In genomic region chr1:200738733-200739498, GRCh38 we compare ENCODE assay signal across 8 cellular contexts. TPM values are rescaled to one million over a fixed set of nuclear protein-coding genes. Genes with fewer than 3 reads are reported as not detected.
DNase-seq lines count a peak whose midpoint lies in the region; ATAC-seq and TF ChIP-seq lines count a peak whose summit lies in the region.

Gene CAMSAP2 (plus strand): TSS chr1:200738893. CDS start chr1:200739828, 935 bp downstream.

- no peaks in the 10 kb centered on the region for H3F3A ChIP-seq in OCI-LY1 (ENCODE audit: insufficient read depth, low read length)

- POLR2A ChIA-PET in BJ (lab: Charles Lee) = interaction anchor here (0.9 kb wide), 1 partner anchor 69 kb away, joined by 3 read pairs; no protein-coding TSS in a partner anchor

- H3K79me2 ChIP-seq in OCI-LY1 (ENCODE audit: insufficient read depth, low read length) = no peaks in the 10 kb centered on the region

- H3K9me3 ChIP-seq in OCI-LY1 (ENCODE audit: low read length) (no peaks in the 10 kb centered on the region), mononuclear cell (ENCODE audit: low read depth, low read length) (no peaks in the 10 kb centered on the region)

- peak; percentile 40 for ATAC-seq in GM19328 (IDR thresholded peaks at IDR 0.05; ENCODE audit: unreplicated experiment)

- H3K9me2 ChIP-seq in OCI-LY1 (ENCODE audit: low read depth, low read length) = no peaks in the 10 kb centered on the region

- no peaks in the 10 kb centered on the region for H3K36me3 ChIP-seq in BJ (ENCODE audit: control insufficient read depth, insufficient read depth, low read length)
- H3K36me3 ChIP-seq in OCI-LY1 (ENCODE audit: insufficient read depth, low read length) = no peaks in the 10 kb centered on the region

- peak; percentile 35 for DNase-seq in BJ (ENCODE audit: low read depth)
- peak; percentile 99 for DNase-seq in HK-2 (ENCODE audit: unreplicated experiment)
- DNase-seq in activated T-cell treated with anti-CD3 and anti-CD28 coated beads for 48 hours (ENCODE audit: low read depth) = peak; percentile 52
- peak; percentile 87 for DNase-seq in epithelial cell of esophagus (ENCODE audit: low read depth)
- DNase-seq in stimulated activated CD8-positive, alpha-beta memory T cell treated with anti-CD3 and anti-CD28 coated beads, Interleukin-2, amount 100 ng/mL, for 48 hours (ENCODE audit: low read depth in 2 of 2) = peak; percentile 37 to 41

- H2AFZ ChIP-seq in OCI-LY1 (ENCODE audit: low read length) = peak within 1 kb of the TSS; percentile 44

- no peak within 1 kb of the TSS for H3K27ac ChIP-seq in OCI-LY1 (ENCODE audit: low read depth, low read length, poor library complexity, severe bottlenecking)

- H3K4me3 ChIP-seq in BJ (ENCODE audit: low read depth, low read length) = peak within 1 kb of the TSS; percentile 84
- peak within 1 kb of the TSS; percentile 76 for H3K4me3 ChIP-seq in OCI-LY1 (ENCODE audit: low read depth, low read length, poor library complexity, severe bottlenecking)
- peak within 1 kb of the TSS; percentile 98 for H3K4me3 ChIP-seq in epithelial cell of esophagus (ENCODE audit: low read length)
- H3K4me3 ChIP-seq in mononuclear cell (ENCODE audit: low read length) = peak within 1 kb of the TSS; percentile 63

- H3K27me3 ChIP-seq in BJ (ENCODE audit: control insufficient read depth, insufficient read depth, low read length) (no peaks in the 10 kb centered on the region), OCI-LY1 (ENCODE audit: insufficient read depth, low read length) (no peaks in the 10 kb centered on the region), mononuclear cell (ENCODE audit: insufficient read depth, low read length) (peaks cover 42% of the 10 kb centered on the region)

- TF ChIP-seq CTCF in BJ (IDR thresholded peaks at IDR 0.05; ENCODE audit: insufficient read depth, low read depth, low read length) = no peak
- no peak for TF ChIP-seq CTCF in OCI-LY1 (IDR thresholded peaks at IDR 0.05; ENCODE audit: low read length)
- TF ChIP-seq CTCF in epithelial cell of esophagus (IDR thresholded peaks at IDR 0.05; ENCODE audit: insufficient read depth, low read depth, low read length, missing control alignments) = no peak

- H4K20me1 ChIP-seq in OCI-LY1 (ENCODE audit: insufficient read depth, low read length) = no peaks in the 10 kb centered on the region

- H3K4me2 ChIP-seq in OCI-LY1 (ENCODE audit: low read length) = peak within 1 kb of the TSS; percentile 82

- peak within 1 kb of the TSS; percentile 50 for H3K9ac ChIP-seq in OCI-LY1 (ENCODE audit: low read length)

- CTCF ChIA-PET in BJ (lab: Yijun Ruan, JAX) = interaction anchor here (1.1 to 1.6 kb wide), 2 partner anchors 10 to 117 kb away, joined by 4 to 6 read pairs; no protein-coding TSS in a partner anchor

- H3K4me1 ChIP-seq in OCI-LY1 (ENCODE audit: insufficient read depth, low read length, severe bottlenecking) = peaks cover 13% of the 10 kb centered on the region
- peaks cover 15% of the 10 kb centered on the region for H3K4me1 ChIP-seq in mononuclear cell (ENCODE audit: insufficient read depth, low read length)

RNA-seq across cellular contexts. Expression of gene CAMSAP2, which starts in this region (rescaled TPM):
- polyA plus RNA-seq in BJ (2011; rRNA removed) = 7.5 and 16.4 TPM in 2 replicates
- polyA minus RNA-seq in BJ (2011; rRNA and poly(A)+ RNA removed) = 13.7 and 14.2 TPM in 2 replicates
- 2.7 TPM for total RNA-seq in mononuclear cell

Comparison
In these comparisons a context has a peak if more than half of its experiments do, and no peak if none do; other contexts are left out.
1. DNase-seq: peak in every context shown above with its lines; median percentile 99 in HK-2; 87 in epithelial cell of esophagus; 52 in activated T-cell treated with anti-CD3 and anti-CD28 coated beads for 48 hours; 39 in stimulated activated CD8-positive, alpha-beta memory T cell treated with anti-CD3 and anti-CD28 coated beads, Interleukin-2, amount 100 ng/mL, for 48 hours; 35 in BJ.